In genomic region chr3:39177708-39178332, GRCh38 we compare ENCODE assay signal across 8 cellular contexts. TPM values are rescaled to one million over a fixed set of nuclear protein-coding genes. Genes with fewer than 3 reads are reported as not detected.
DNase-seq lines count a peak whose midpoint lies in the region; ATAC-seq and TF ChIP-seq lines count a peak whose summit lies in the region.

No MANE protein-coding gene starts in this region.

- dilution Hi-C loops in IMR-90 (cut with HindIII; ENCODE audit: low sequenced_read_pairs, unreplicated experiment), result no loop called here

- intact Hi-C loops in IMR-90 (cut with micrococcal nuclease), result no loop called here

- H3K4me1 ChIP-seq in IMR-90 (ENCODE audit: control insufficient read depth, insufficient read depth, low read length), result peaks cover 11% of the 10 kb centered on the region
- peaks cover 28 to 46% of the 10 kb centered on the region in 2 experiments for H3K4me1 ChIP-seq in neutrophil (ENCODE audit: control insufficient read depth in 1 of 2, insufficient read depth in 1 of 2, low read depth in 1 of 2, low read length in 1 of 2)

- DNase-seq in NCI-H82 (lab: John Stamatoyannopoulos, UW) (peak; percentile 67), NCI-H82 treated with DMSO at 0.1 percent for 48 hours (lab: John Stamatoyannopoulos, UW; ENCODE audit: unreplicated experiment) (no peak), IMR-90 (peak; percentile 97), SK-N-MC (ENCODE audit: low read depth, low spot score) (peak; percentile 12), globus pallidus (ENCODE audit: low spot score) (peak; percentile 84), stromal cell of bone marrow (ENCODE audit: low read depth) (peak; percentile 96)

- peak overlapping the region; percentile 80 for H3K56ac ChIP-seq in IMR-90 (ENCODE audit: extremely low read depth, insufficient read depth, low read length)

- TF ChIP-seq CTCF in IMR-90 (conservative IDR thresholded peaks at IDR 0.05; ENCODE audit: low read depth, low read length) (no peak), neutrophil (IDR thresholded peaks at IDR 0.05) (peak; percentile 31)

- peak overlapping the region; percentile 97 for H2AK9ac ChIP-seq in IMR-90 (replicated peaks; ENCODE audit: low read depth, low read length, poor library complexity)

- H3K27me3 ChIP-seq in IMR-90 (ENCODE audit: control insufficient read depth, insufficient read depth, low read length), result no peaks in the 10 kb centered on the region
- peaks cover 29% of the 10 kb centered on the region for H3K27me3 ChIP-seq in neutrophil

- H3K4ac ChIP-seq in IMR-90 (ENCODE audit: low read depth, low read length), result peak overlapping the region; percentile 99

- no peaks in the 10 kb centered on the region for H3K27me3 Mint-ChIP-seq in activated naive CD4-positive, alpha-beta T cell treated with anti-CD3 and anti-CD28 coated beads, Interleukin-2, amount 50 U/mL, for 24 hours

- TSS peak; percentile 92 for BruUV-seq in IMR-90 (replicated peaks; lab: Mats Ljungman, UMichigan)

- in situ Hi-C loops in IMR-90 (cut with MboI; ENCODE audit: low sequenced_read_pairs), result no loop called here

- H2BK120ac ChIP-seq in IMR-90 (ENCODE audit: low read depth, low read length), result peak overlapping the region; percentile 90

- peak overlapping the region; percentile 72 for H3K4me3 Mint-ChIP-seq in activated naive CD4-positive, alpha-beta T cell treated with anti-CD3 and anti-CD28 coated beads, Interleukin-2, amount 50 U/mL, for 24 hours

- H2AK5ac ChIP-seq in IMR-90 (ENCODE audit: low read depth, low read length), result peak overlapping the region; percentile 70; the same call in 1 of the 2 replicates

- CTCF ChIA-PET in IMR-90 (lab: Yijun Ruan, JAX), result interaction anchor here (0.6 to 1.5 kb wide), 5 partner anchors 11 to 72 kb away, joined by 3 to 4 read pairs (median 3); no protein-coding TSS in a partner anchor

- H2BK15ac ChIP-seq in IMR-90 (ENCODE audit: low read depth, low read length), result peak overlapping the region; percentile 85; the same call in 1 of the 3 replicates

- peak overlapping the region; percentile 96 for H3K23ac ChIP-seq in IMR-90 (ENCODE audit: low read depth, low read length)

- WGBS in IMR-90 (ENCODE audit: extremely low coverage in 2 of 2, insufficient read length in 1 of 2), 2 experiments, result 2% methylated on average over 10 of the region's 32 CpGs; no CpG with 5 or more reads in 1 of the 2 experiments

- H3K18ac ChIP-seq in IMR-90 (ENCODE audit: low read depth, low read length), result peak overlapping the region; percentile 81

- no peaks in the 10 kb centered on the region for H3K36me3 ChIP-seq in IMR-90 (ENCODE audit: control insufficient read depth, insufficient read depth, low read length)
- no peaks in the 10 kb centered on the region for H3K36me3 ChIP-seq in SK-N-MC (ENCODE audit: insufficient read depth, low read length)
- no peaks in the 10 kb centered on the region for H3K36me3 ChIP-seq in neutrophil

- peak; percentile 82 for ATAC-seq in IMR-90 (ENCODE audit: low read depth)

- peaks cover 12% of the 10 kb centered on the region for H3K9me1 ChIP-seq in IMR-90 (ENCODE audit: insufficient read depth, low read length)

- peak overlapping the region; percentile 96 for H2AFZ ChIP-seq in IMR-90 (replicated peaks; ENCODE audit: low read length, poor library complexity)

- no peaks in the 10 kb centered on the region for H3K36me3 Mint-ChIP-seq in activated naive CD4-positive, alpha-beta T cell treated with anti-CD3 and anti-CD28 coated beads, Interleukin-2, amount 50 U/mL, for 24 hours

- H3K79me1 ChIP-seq in IMR-90 (ENCODE audit: low read depth in 1 of 2, low read length in 2 of 2), result peaks cover 0 to 15% of the 10 kb centered on the region in 2 experiments; a peak in 1 of 4 replicates

- H3K9me3 ChIP-seq in IMR-90 (ENCODE audit: control insufficient read depth, insufficient read depth, low read length), result no peaks in the 10 kb centered on the region
- no peaks in the 10 kb centered on the region for H3K9me3 ChIP-seq in SK-N-MC (ENCODE audit: low read depth, low read length)
- no peaks in the 10 kb centered on the region for H3K9me3 ChIP-seq in neutrophil

- POLR2A ChIA-PET in IMR-90 (lab: Charles Lee; ENCODE audit: unreplicated experiment), result interaction anchor here (0.6 to 1.2 kb wide), 2 partner anchors 12 to 824 kb away, joined by 6 to 9 read pairs; no protein-coding TSS in a partner anchor

- peak overlapping the region; percentile 45 for H3K4me3 ChIP-seq in IMR-90 (ENCODE audit: insufficient read depth, low read depth, low read length)
- H3K4me3 ChIP-seq in SK-N-MC, result peak overlapping the region; percentile 76
- peak overlapping the region; percentile 66 to 69 for H3K4me3 ChIP-seq in neutrophil (ENCODE audit: low read depth in 1 of 2, low read length in 1 of 2)

- H3K9ac ChIP-seq in IMR-90 (ENCODE audit: low read depth, low read length) (peak overlapping the region; percentile 60), SK-N-MC (ENCODE audit: insufficient read length) (peak overlapping the region; percentile 57)

- no peaks in the 10 kb centered on the region for H4K20me1 ChIP-seq in IMR-90 (ENCODE audit: insufficient read depth, low read length)

- peak overlapping the region; percentile 94 for H3K14ac ChIP-seq in IMR-90 (replicated peaks; ENCODE audit: low read depth, low read length)

- peak overlapping the region; percentile 78 for H2BK5ac ChIP-seq in IMR-90 (ENCODE audit: low read depth, low read length, poor library complexity, severe bottlenecking)

- H4K8ac ChIP-seq in IMR-90 (ENCODE audit: low read depth in 2 of 2, low read length in 2 of 2), result peak overlapping the region; percentile 76 to 91

- TF ChIP-seq RAD21 in IMR-90 (IDR thresholded peaks at IDR 0.05; ENCODE audit: low read length), result no peak

- H3K27ac ChIP-seq in IMR-90 (ENCODE audit: insufficient read depth, low read length) (peak overlapping the region; percentile 83), SK-N-MC (no peak overlapping the region), neutrophil (peak overlapping the region; percentile 79)

- peak overlapping the region; percentile 74 for H4K91ac ChIP-seq in IMR-90 (ENCODE audit: insufficient read depth, low read depth, low read length)

- H3K27ac Mint-ChIP-seq in activated naive CD4-positive, alpha-beta T cell treated with anti-CD3 and anti-CD28 coated beads, Interleukin-2, amount 50 U/mL, for 24 hours, result peak overlapping the region; percentile 81

- peak; percentile 84 for TF ChIP-seq POLR2A in IMR-90 (IDR thresholded peaks at IDR 0.05; ENCODE audit: low read depth, low read length)

- peaks cover 47% of the 10 kb centered on the region for H3K4me1 Mint-ChIP-seq in activated naive CD4-positive, alpha-beta T cell treated with anti-CD3 and anti-CD28 coated beads, Interleukin-2, amount 50 U/mL, for 24 hours

- peak overlapping the region; percentile 84 for H4K5ac ChIP-seq in IMR-90 (ENCODE audit: low read depth, low read length)

- H2BK20ac ChIP-seq in IMR-90 (ENCODE audit: low read depth, low read length), result peak overlapping the region; percentile 83

- H3K4me2 ChIP-seq in IMR-90 (ENCODE audit: low read depth, low read length), result peak overlapping the region; percentile 88

- H3K9me3 Mint-ChIP-seq in activated naive CD4-positive, alpha-beta T cell treated with anti-CD3 and anti-CD28 coated beads, Interleukin-2, amount 50 U/mL, for 24 hours, result no peaks in the 10 kb centered on the region

TF ChIP-seq in IMR-90, 13 proteins besides CTCF, POLR2A, EP300 and RAD21:
- TF ChIP-seq BHLHE40 (IDR thresholded peaks at IDR 0.05; ENCODE audit: low read depth, low read length) (peak; percentile 83), SMC3 (IDR thresholded peaks at IDR 0.05; ENCODE audit: low read depth, low read length) (no peak), MAZ (IDR thresholded peaks at IDR 0.05; ENCODE audit: borderline replicate concordance, low read depth, low read length) (0 out of 2 replicates have a peak, but pooled peaks have one; percentile 26)
TF ChIP-seq in IMR-90: peak in this region for 2.

RNA-seq across cellular contexts. Expression of gene XIRP1, which starts 14.6 kb away (rescaled TPM):
- total RNA-seq in IMR-90 (2012; rRNA removed), result under 0.01 TPM in 2 replicates
- polyA plus RNA-seq in IMR-90 (2012; rRNA removed), result 0.03 and 0.07 TPM in 2 replicates
- 0.04 TPM in 2 replicates for polyA plus RNA-seq in IMR-90 (2012; cell fraction: cytosol; rRNA removed)
- polyA plus RNA-seq in IMR-90 (2012; cell fraction: nucleus; rRNA removed; ENCODE audit: low replicate concordance), result 0.15 and 0.25 TPM in 2 replicates

RNA-seq across cellular contexts. Expression of gene CSRNP1, which starts 24.4 kb away (rescaled TPM):
- total RNA-seq in IMR-90 (2012; rRNA removed), result 22.8 TPM in 2 replicates
- polyA plus RNA-seq in IMR-90 (2012; rRNA removed), result 16.5 and 23.1 TPM in 2 replicates
- polyA plus RNA-seq in IMR-90 (2012; cell fraction: cytosol; rRNA removed), result 22.5 and 41.4 TPM in 2 replicates
- 80.9 and 92.7 TPM in 2 replicates for polyA plus RNA-seq in IMR-90 (2012; cell fraction: nucleus; rRNA removed; ENCODE audit: low replicate concordance)
